In genomic region chr17:61815863-61816523, GRCh38 we compare ENCODE assay signal across 20 cellular contexts. TPM values are rescaled to one million over a fixed set of nuclear protein-coding genes. Genes with fewer than 3 reads are reported as not detected.
DNase-seq lines count a peak whose midpoint lies in the region; TF ChIP-seq lines count a peak whose summit lies in the region.
"Had no signal": no experiment of that assay in that cellular context is flagged by ENCODE, and none has a peak within 500 bp of the region (broad histone marks: within the 10 kb centered on the region; RNA-seq: fewer than 3 reads in every experiment).

No MANE protein-coding gene starts in this region.

- H4K20me1 ChIP-seq in SK-N-SH (ENCODE audit: insufficient read depth) (no peaks in the 10 kb centered on the region), osteoblast (ENCODE audit: insufficient read depth, low read length) (no peaks in the 10 kb centered on the region)

- no peaks in the 10 kb centered on the region for H3K9me2 ChIP-seq in SK-N-SH

- WGBS in SK-N-SH (ENCODE audit: low lambda C conversion rate), result 68% methylated on average over 5 of the region's 5 CpGs

- H3K4me2 ChIP-seq in SK-N-SH, result no peak overlapping the region
- no peak overlapping the region for H3K4me2 ChIP-seq in osteoblast (ENCODE audit: insufficient read depth, low read length)

- H3K4me3 ChIP-seq in SK-N-SH (ENCODE audit: low read depth in 2 of 2, low read length in 1 of 2) (no peak overlapping the region), osteoblast (ENCODE audit: insufficient read depth, low read length) (no peak overlapping the region)
- H3K4me3 ChIP-seq: esophagus muscularis mucosa, MG63, SJCRH30 had no signal

- H3K79me2 ChIP-seq in SK-N-SH (ENCODE audit: insufficient read depth) (peaks cover 10% of the 10 kb centered on the region; the same call in 1 of the 2 replicates), osteoblast (ENCODE audit: insufficient read depth, low read length) (no peaks in the 10 kb centered on the region)

- DNase-seq in DMS153 (lab: John Stamatoyannopoulos, UW) (peak; percentile 53), DMS153 treated with DMSO at 0.1 percent for 48 hours (lab: John Stamatoyannopoulos, UW; ENCODE audit: unreplicated experiment) (no peak), NCI-H1930 (lab: John Stamatoyannopoulos, UW) (peak; percentile 44 to 63), SK-N-SH (no peak), osteoblast (ENCODE audit: insufficient read length, low spot score, missing footprints) (no peak), NCI-H1048 (lab: John Stamatoyannopoulos, UW) (no peak), NOMO-1 treated with dmso at 0.1 percent for 144 hours (lab: John Stamatoyannopoulos, UW; ENCODE audit: unreplicated experiment) (no peak)
- DNase-seq in activated CD4-positive, CD25-positive, alpha-beta regulatory T cell treated with anti-CD3 and anti-CD28 coated beads, Interleukin-2, amount 50 U/mL, for 72 hours, result no peak
- DNase-seq: activated CD4-positive, alpha-beta T cell treated with anti-CD3 and anti-CD28 coated beads, Interleukin-2, amount 10 ng/mL, durations not matched to agents 7 days and 5 days; activated naive CD4-positive, alpha-beta T cell treated with anti-CD3 and anti-CD28 coated beads, Interleukin-2, amount 10 ng/mL, durations not matched to agents 7 days and 5 days; EL; glutamatergic neuron; H7; MG63; midbrain; SJCRH30; stimulated activated CD4-positive, alpha-beta T cell treated with anti-CD3 and anti-CD28 coated beads, Interleukin-4, amount 100 ng/mL, for 4 hours had no signal

- H3K27ac ChIP-seq in SK-N-SH (ENCODE audit: low read depth in 2 of 2, low read length in 1 of 2), result peak overlapping the region in 1 of 2 experiments; percentile 12; a peak in 1 of 4 replicates
- H3K27ac ChIP-seq in osteoblast (ENCODE audit: low read depth, low read length), result no peak overlapping the region
- H3K27ac ChIP-seq: 22Rv1, C4-2B, esophagus muscularis mucosa, SJCRH30 had no signal

- H3K36me3 ChIP-seq in SK-N-SH (replicated peaks in 1 of 2; ENCODE audit: control insufficient read depth in 1 of 2, insufficient read depth in 2 of 2, low read length in 1 of 2), result peaks cover 25 to 58% of the 10 kb centered on the region in 2 experiments
- no peaks in the 10 kb centered on the region for H3K36me3 ChIP-seq in osteoblast (ENCODE audit: insufficient read depth, low read length)
- H3K36me3 ChIP-seq: esophagus muscularis mucosa had no signal

- POLR2A ChIA-PET in SK-N-SH (lab: Yijun Ruan, JAX), result no interaction called here

- TF ChIP-seq CTCF in SK-N-SH (IDR thresholded peaks at IDR 0.05) (no peak), osteoblast (IDR thresholded peaks at IDR 0.05; ENCODE audit: extremely low read depth, low read depth, low read length) (no peak)

- TF ChIP-seq RAD21 in SK-N-SH (IDR thresholded peaks at IDR 0.05; ENCODE audit: low read length), result no peak

- TF ChIP-seq EP300 in SK-N-SH (IDR thresholded peaks at IDR 0.05; ENCODE audit: borderline replicate concordance in 1 of 2, low read depth in 1 of 2, low read length in 1 of 2), result no peak

- H3K9me3 ChIP-seq in SK-N-SH (no peaks in the 10 kb centered on the region), osteoblast (ENCODE audit: low read depth, low read length) (no peaks in the 10 kb centered on the region)
- H3K9me3 ChIP-seq: esophagus muscularis mucosa, MG63, SJCRH30 had no signal

- H2AFZ ChIP-seq in SK-N-SH (ENCODE audit: low read depth), result peak overlapping the region; percentile 12; the same call in 1 of the 2 replicates
- H2AFZ ChIP-seq in osteoblast (ENCODE audit: low read length), result peak overlapping the region; percentile 20

- CTCF ChIA-PET in SK-N-SH (lab: Yijun Ruan, JAX), result interaction anchor here (0.6 to 1.1 kb wide), 5 partner anchors 9 to 404 kb away, joined by 3 to 5 read pairs (median 3); no protein-coding TSS in a partner anchor

- no peak overlapping the region for H3K9ac ChIP-seq in SK-N-SH

- H3K4me1 ChIP-seq in SK-N-SH (ENCODE audit: control insufficient read depth in 1 of 2, insufficient read depth in 2 of 2, low read depth in 1 of 2, low read length in 1 of 2), result peaks cover 2 to 10% of the 10 kb centered on the region in 2 experiments; a peak in 2 of 4 replicates
- H3K4me1 ChIP-seq in osteoblast (ENCODE audit: insufficient read depth, low read length), result peaks cover 9% of the 10 kb centered on the region
- H3K4me1 ChIP-seq: esophagus muscularis mucosa, SJCRH30 had no signal

- H3F3A ChIP-seq in SK-N-SH (replicated peaks; ENCODE audit: insufficient read depth), result peaks cover 23% of the 10 kb centered on the region

- H3K27me3 ChIP-seq in SK-N-SH (ENCODE audit: insufficient read depth), result no peaks in the 10 kb centered on the region
- H3K27me3 ChIP-seq in osteoblast (ENCODE audit: insufficient read depth, low read length), result no peaks in the 10 kb centered on the region
- H3K27me3 ChIP-seq: esophagus muscularis mucosa, MG63, SJCRH30 had no signal

TF ChIP-seq in SK-N-SH, 30 proteins besides CTCF, POLR2A, EP300 and RAD21 (continues in another document):
- no peak for TF ChIP-seq GATA2 (CRISPR knock-in tag; IDR thresholded peaks at IDR 0.05)
- TF ChIP-seq MXI1 (IDR thresholded peaks at IDR 0.05; ENCODE audit: low read depth, low read length), result no peak
- no peak for TF ChIP-seq ZBTB33 (IDR thresholded peaks at IDR 0.05; ENCODE audit: borderline replicate concordance, low read depth)
- no peak for TF ChIP-seq MEF2A (IDR thresholded peaks at IDR 0.05; ENCODE audit: borderline replicate concordance, low read depth)
- no peak for TF ChIP-seq NRF1 (IDR thresholded peaks at IDR 0.05; ENCODE audit: low read depth, low read length)
- TF ChIP-seq REST (IDR thresholded peaks at IDR 0.05; ENCODE audit: low read depth, low read length), result no peak
- TF ChIP-seq EZH2phosphoT487 (IDR thresholded peaks at IDR 0.05; ENCODE audit: borderline replicate concordance, low read depth), result no peak
- no peak for TF ChIP-seq JUND (IDR thresholded peaks at IDR 0.05)
- no peak for TF ChIP-seq RCOR1 (IDR thresholded peaks at IDR 0.05; ENCODE audit: low read length)
- no peak for TF ChIP-seq FOXJ3 (CRISPR knock-in tag; IDR thresholded peaks at IDR 0.05)
- TF ChIP-seq, protein P1, sequence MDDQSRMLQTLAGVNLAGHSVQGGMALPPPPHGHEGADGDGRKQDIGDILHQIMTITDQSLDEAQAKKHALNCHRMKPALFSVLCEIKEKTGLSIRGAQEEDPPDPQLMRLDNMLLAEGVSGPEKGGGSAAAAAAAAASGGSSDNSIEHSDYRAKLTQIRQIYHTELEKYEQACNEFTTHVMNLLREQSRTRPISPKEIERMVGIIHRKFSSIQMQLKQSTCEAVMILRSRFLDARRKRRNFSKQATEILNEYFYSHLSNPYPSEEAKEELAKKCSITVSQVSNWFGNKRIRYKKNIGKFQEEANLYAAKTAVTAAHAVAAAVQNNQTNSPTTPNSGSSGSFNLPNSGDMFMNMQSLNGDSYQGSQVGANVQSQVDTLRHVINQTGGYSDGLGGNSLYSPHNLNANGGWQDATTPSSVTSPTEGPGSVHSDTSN (IDR thresholded peaks at IDR 0.05), result no peak
- no peak for TF ChIP-seq POLR2AphosphoS5 (IDR thresholded peaks at IDR 0.05; ENCODE audit: low read depth, low read length)

RNA-seq across cellular contexts. Expression of gene BRIP1, which starts 47.3 kb away (rescaled TPM):
- polyA plus RNA-seq in SK-N-SH (2012; rRNA removed), result 2.0 and 2.2 TPM in 2 replicates
- 2.5 TPM in 2 replicates for polyA plus RNA-seq in SK-N-SH (2012; cell fraction: cytosol; rRNA removed)
- polyA plus RNA-seq in SK-N-SH (2012; cell fraction: nucleus; rRNA removed), result 1.9 and 4.7 TPM in 2 replicates
- total RNA-seq in osteoblast, result 5.9 and 6.2 TPM in 2 replicates

Comparison
In these comparisons a context has a peak if more than half of its experiments do, and no peak if none do; other contexts are left out.
1. DNase-seq: peak in DMS153 (single experiment) and NCI-H1930 (2 of 2); none in DMS153 treated with DMSO at 0.1 percent for 48 hours (single experiment), SK-N-SH (single experiment), osteoblast (single experiment), activated CD4-positive, CD25-positive, alpha-beta regulatory T cell treated with anti-CD3 and anti-CD28 coated beads, Interleukin-2, amount 50 U/mL, for 72 hours (single experiment), NCI-H1048 (single experiment) and NOMO-1 treated with dmso at 0.1 percent for 144 hours (single experiment).